Comparison of ENCODE assay signal across 31 cellular contexts in the genomic region with DNA sequence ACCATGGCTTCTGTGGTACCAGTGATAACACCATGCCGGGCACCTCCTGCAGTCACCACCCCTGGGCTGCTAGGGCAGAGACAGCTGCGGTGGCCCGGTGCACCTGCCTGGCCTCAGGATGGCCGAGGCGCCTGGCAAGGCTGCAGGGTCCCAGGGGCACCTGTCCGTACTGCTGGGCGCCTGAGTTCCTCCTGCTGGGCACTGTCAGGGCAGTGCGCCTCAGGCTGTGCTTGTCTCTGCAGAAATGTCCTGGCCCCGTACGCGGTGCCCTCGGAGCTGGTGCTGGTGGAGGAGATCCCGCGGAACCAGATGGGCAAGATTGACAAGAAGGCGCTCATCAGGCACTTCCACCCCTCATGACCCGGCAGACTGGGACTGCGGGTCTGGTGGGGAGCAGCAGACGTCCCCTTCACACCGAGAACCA. TPM values are rescaled to one million over a fixed set of nuclear protein-coding genes. Genes with fewer than 3 reads are reported as not detected.
DNase-seq lines count a peak whose midpoint lies in the region; ATAC-seq, FAIRE-seq and TF ChIP-seq lines count a peak whose summit lies in the region.
"Had no signal": no experiment of that assay in that cellular context is flagged by ENCODE, and none has a peak within 500 bp of the region (broad histone marks: within the 10 kb centered on the region; RNA-seq: fewer than 3 reads in every experiment).

No MANE protein-coding gene starts in this region.

- TF ChIP-seq POLR2A in H1 (IDR thresholded peaks at IDR 0.05; ENCODE audit: control extremely low read depth in 1 of 2, low read depth in 2 of 2, low read length in 2 of 2) = no peak

- CTCF ChIA-PET in H1 (lab: Charles Lee; ENCODE audit: partially characterized antibody) = interaction anchor here (0.6 kb wide), 1 partner anchor 11 kb away, joined by 3 read pairs; no protein-coding TSS in a partner anchor

- H3K27ac ChIP-seq in H1 (ENCODE audit: low read depth, low read length) = no peak overlapping the region
- H3K27ac ChIP-seq in neuronal stem cell (replicated peaks; ENCODE audit: low read length) = no peak overlapping the region
- H3K27ac ChIP-seq: dorsolateral prefrontal cortex, SJSA1 had no signal

- H4K5ac ChIP-seq in H1 (ENCODE audit: insufficient read length, low read depth, low read length) = no peak overlapping the region

- no peak overlapping the region for H3K4me2 ChIP-seq in H1 (ENCODE audit: insufficient read depth in 1 of 2, low read depth in 2 of 2, low read length in 2 of 2)
- H3K4me2 ChIP-seq in neuronal stem cell (ENCODE audit: insufficient read depth, low read length, poor library complexity, severe bottlenecking) = no peak overlapping the region

- H2AK5ac ChIP-seq in H1 (ENCODE audit: low read depth, low read length) (no peak overlapping the region), neuronal stem cell (ENCODE audit: low read depth, low read length) (no peak overlapping the region)

- no peak overlapping the region for H2BK20ac ChIP-seq in H1 (ENCODE audit: low read length)

- no peaks in the 10 kb centered on the region; the same call in 1 of the 2 replicates for H3K23me2 ChIP-seq in H1 (ENCODE audit: low read depth, low read length)

- H4K8ac ChIP-seq in H1 (ENCODE audit: extremely low read depth, insufficient read depth, low read length) (no peak overlapping the region), neuronal stem cell (ENCODE audit: low read depth, low read length) (no peak overlapping the region)

- H3K9me3 ChIP-seq in H1 (ENCODE audit: insufficient read depth in 2 of 2, low read depth in 1 of 2, low read length in 1 of 2) (peaks cover 12 to 15% of the 10 kb centered on the region in 2 experiments), neuronal stem cell (replicated peaks in 1 of 2; ENCODE audit: control insufficient read depth in 2 of 2, insufficient read depth in 1 of 2, low read depth in 1 of 2, low read length in 2 of 2) (peaks cover 13 to 15% of the 10 kb centered on the region in 2 donors)
- H3K9me3 ChIP-seq: SJSA1, upper lobe of left lung had no signal

- no peak for TF ChIP-seq EP300 in H1 (IDR thresholded peaks at IDR 0.05; ENCODE audit: borderline replicate concordance in 1 of 2, low read depth in 2 of 2, low read length in 2 of 2)

- peak overlapping the region; percentile 78 for H3K4ac ChIP-seq in H1 (replicated peaks; ENCODE audit: insufficient read length, low read depth, low read length)
- H3K4ac ChIP-seq in neuronal stem cell (ENCODE audit: low read length) = no peak overlapping the region

- TF ChIP-seq CTCF in H1 (IDR thresholded peaks at IDR 0.05; ENCODE audit: control extremely low read depth in 1 of 3, insufficient read depth in 1 of 3, low read depth in 1 of 3, low read length in 3 of 3) = no peak

- H3K4me1 ChIP-seq in H1 (replicated peaks in 1 of 4; ENCODE audit: control insufficient read depth in 3 of 4, insufficient read depth in 4 of 4, low read length in 3 of 4) = no peaks in the 10 kb centered on the region
- H3K4me1 ChIP-seq in neuronal stem cell (ENCODE audit: control insufficient read depth in 2 of 2, insufficient read depth in 1 of 2, low read depth in 1 of 2, low read length in 2 of 2) = no peaks in the 10 kb centered on the region

- no peaks in the 10 kb centered on the region for H3K79me1 ChIP-seq in H1 (ENCODE audit: low read depth, low read length)
- H3K79me1 ChIP-seq in neuronal stem cell (ENCODE audit: low read depth, low read length) = no peaks in the 10 kb centered on the region

- H2AFZ ChIP-seq in H1 (ENCODE audit: low read length) = no peak overlapping the region
- no peak overlapping the region for H2AFZ ChIP-seq in neuronal stem cell (ENCODE audit: low read length)

- H3K23ac ChIP-seq in H1 (ENCODE audit: insufficient read length) (no peak overlapping the region), neuronal stem cell (ENCODE audit: low read depth, low read length, poor library complexity) (peak overlapping the region; percentile 47)

- H3K4me3 ChIP-seq in H1 (ENCODE audit: extremely low read depth in 1 of 4, insufficient read depth in 2 of 4, low read depth in 3 of 4, low read length in 4 of 4) (no peak overlapping the region), neuronal stem cell (ENCODE audit: low read length in 2 of 2) (no peak overlapping the region)
- H3K4me3 ChIP-seq: dorsolateral prefrontal cortex, SJSA1, upper lobe of left lung had no signal

- H2BK15ac ChIP-seq in H1 (ENCODE audit: low read length) = no peak overlapping the region
- H2BK15ac ChIP-seq in neuronal stem cell (ENCODE audit: low read length) = no peak overlapping the region

- H2BK5ac ChIP-seq in H1 (ENCODE audit: low read depth, low read length) (no peak overlapping the region), neuronal stem cell (ENCODE audit: low read length) (no peak overlapping the region)

- H4K20me1 ChIP-seq in H1 (replicated peaks in 1 of 2; ENCODE audit: control insufficient read depth in 1 of 2, insufficient read depth in 2 of 2, low read length in 2 of 2) = peaks cover 0 to 4% of the 10 kb centered on the region in 2 experiments

- peaks cover 0 to 3% (median 0%) of the 10 kb centered on the region in 4 experiments; a peak in 3 of 8 replicates for H3K36me3 ChIP-seq in H1 (ENCODE audit: control insufficient read depth in 2 of 4, insufficient read depth in 4 of 4, low read length in 3 of 4)
- H3K36me3 ChIP-seq in neuronal stem cell (replicated peaks in 1 of 2; ENCODE audit: control insufficient read depth in 2 of 2, insufficient read depth in 2 of 2, low read length in 2 of 2) = peaks cover 5 to 27% of the 10 kb centered on the region in 2 donors

- DNase-seq in DMS53 (lab: John Stamatoyannopoulos, UW) = peak; percentile 64
- DNase-seq in HT-29 (ENCODE audit: low spot score) = peak; percentile 39
- no peak for DNase-seq in H1 (ENCODE audit: low read depth in 1 of 2, low spot score in 2 of 2)
- DNase-seq in neuronal stem cell (ENCODE audit: low spot score) = no peak
- DNase-seq in NOMO-1 treated with DMSO at 0.1 percent for 48 hours (lab: John Stamatoyannopoulos, UW; ENCODE audit: unreplicated experiment) = no peak
- no peak for DNase-seq in NOMO-1 treated with dmso at 0.1 percent for 144 hours (lab: John Stamatoyannopoulos, UW; ENCODE audit: unreplicated experiment)
- DNase-seq in hepatic stellate cell (ENCODE audit: low spot score) = no peak
- DNase-seq: activated CD4-positive, alpha-beta memory T cell treated with anti-CD3 and anti-CD28 coated beads, Interleukin-2, amount 10 ng/mL, durations not matched to agents 7 days and 5 days; activated CD4-positive, CD25-positive, alpha-beta regulatory T cell treated with anti-CD3 and anti-CD28 coated beads, Interleukin-2, amount 50 U/mL, for 72 hours; activated effector memory CD4-positive, alpha-beta T cell treated with anti-CD3 and anti-CD28 coated beads, Interleukin-2, amount 50 U/mL, for 16 hours; activated naive CD8-positive, alpha-beta T cell treated with anti-CD3 and anti-CD28 coated beads, Interleukin-2, amount 50 U/mL, for 24 hours; activated T-cell treated with anti-CD3 and anti-CD28 coated beads for 4 hours; CD8-positive, alpha-beta T cell; DMS79; dorsolateral prefrontal cortex; mammary epithelial cell; NCI-H1092 treated with DMSO at 0.1 percent for 48 hours; NCI-H187 treated with DMSO at 0.1 percent for 48 hours; NCI-H2227 treated with DMSO at 0.1 percent for 48 hours; NCI-H774; occipital lobe; OCI-M1; retina; stimulated activated CD4-positive, alpha-beta T cell treated with anti-CD3 and anti-CD28 coated beads, Interleukin-4, amount 100 ng/mL, for 24 hours; stimulated activated naive CD4-positive, alpha-beta T cell treated with Interleukin-2 at 50 U/mL for 16 hours; T-helper 1 cell had no signal

- POLR2A ChIA-PET in H1 (lab: Charles Lee; ENCODE audit: partially characterized antibody) = interaction anchor here (0.6 to 2.4 kb wide), 5 partner anchors 8 to 388 kb away, joined by 3 to 7 read pairs (median 4); a partner anchor contains a TSS

- no peak for FAIRE-seq in H1 (lab: Jason Lieb, UNC)
- FAIRE-seq: TTC549 had no signal

- H4K91ac ChIP-seq in H1 (replicated peaks; ENCODE audit: insufficient read length, low read length) (no peak overlapping the region), neuronal stem cell (ENCODE audit: low read depth, low read length, poor library complexity) (no peak overlapping the region)

- H3K18ac ChIP-seq in H1 (ENCODE audit: extremely low read depth, low read length) = no peak overlapping the region
- H3K18ac ChIP-seq in neuronal stem cell (ENCODE audit: low read length) = no peak overlapping the region

- H3K79me2 ChIP-seq in H1 (ENCODE audit: control insufficient read depth in 1 of 2, insufficient read depth in 2 of 2, low read length in 2 of 2) = no peaks in the 10 kb centered on the region

- H3K56ac ChIP-seq in H1 (replicated peaks; ENCODE audit: insufficient read length, low read depth, low read length) = no peak overlapping the region

- no peak for TF ChIP-seq RAD21 in H1 (IDR thresholded peaks at IDR 0.05 in 1 of 2, conservative IDR thresholded peaks at IDR 0.05 in 1 of 2; ENCODE audit: low read depth in 2 of 2, low read length in 2 of 2)

- H2BK120ac ChIP-seq in H1 (replicated peaks; ENCODE audit: low read depth, low read length) = no peak overlapping the region
- H2BK120ac ChIP-seq in neuronal stem cell (ENCODE audit: low read depth, low read length) = no peak overlapping the region

- H3K14ac ChIP-seq in H1 (ENCODE audit: insufficient read length) (no peak overlapping the region), neuronal stem cell (ENCODE audit: low read length) (no peak overlapping the region)

- H2BK12ac ChIP-seq in H1 (ENCODE audit: low read depth, low read length) (no peak overlapping the region), neuronal stem cell (ENCODE audit: low read length) (no peak overlapping the region)

- 93% methylated on average over 19 of the region's 19 CpGs; no CpG with 5 or more reads in 1 of the 2 experiments for WGBS in H1 (ENCODE audit: extremely low coverage in 1 of 2, insufficient coverage in 1 of 2, insufficient read length in 1 of 2, insufficient replicate concordance in 2 of 2, low coverage in 1 of 2, low lambda C conversion rate in 2 of 2, missing lambda C conversion rate in 1 of 2), 2 experiments
- WGBS in neuronal stem cell (ENCODE audit: extremely low coverage in 2 of 2, insufficient read length in 2 of 2, insufficient replicate concordance in 1 of 2), 2 donors = no CpG with 5 or more reads among the region's 19 CpGs

- peaks cover 0 to 6% (median 1%) of the 10 kb centered on the region in 4 experiments; a peak in 2 of 7 replicates for H3K27me3 ChIP-seq in H1 (replicated peaks in 1 of 4; ENCODE audit: control insufficient read depth in 3 of 4, extremely low read depth in 1 of 4, insufficient read depth in 3 of 4, low read length in 3 of 4)
- H3K27me3 ChIP-seq in neuronal stem cell (ENCODE audit: control insufficient read depth in 3 of 3, insufficient read depth in 3 of 3, low read depth in 1 of 3, low read length in 3 of 3) = peaks cover 0 to 2% (median 0%) of the 10 kb centered on the region in 3 experiments
- H3K27me3 ChIP-seq: dorsolateral prefrontal cortex, upper lobe of left lung had no signal

- no peak overlapping the region for H3K9ac ChIP-seq in H1 (replicated peaks in 1 of 4; ENCODE audit: extremely low read depth in 1 of 4, low read depth in 3 of 4, low read length in 3 of 4)
- peak overlapping the region; percentile 35 for H3K9ac ChIP-seq in neuronal stem cell (ENCODE audit: low read depth, low read length, poor library complexity)

- ATAC-seq in GM18498 (IDR thresholded peaks at IDR 0.05; ENCODE audit: unreplicated experiment) = no peak
- ATAC-seq: CD8-positive, alpha-beta T cell had no signal

RNA-seq across cellular contexts. Expression of a gene that starts 17.7 kb away (rescaled TPM):
- total RNA-seq in HT-29 (2014; rRNA removed; shearing (Covaris generic)) = not detected in 2 replicates
- total RNA-seq in H1 (2021; fragmentation: NEBNext Ultra II Directional; extraction: Animal tissue kit (Norgen Biotek cat#: 25700)) = 0.65 and 0.82 TPM in 2 replicates
- 0.50 and 0.60 TPM in 2 replicates for polyA plus RNA-seq in H1 (2011; rRNA removed)
- 0.59 TPM for polyA plus RNA-seq in H1 (2011; cell fraction: cytosol; rRNA removed)
- 1.0 TPM for polyA plus RNA-seq in H1 (2011; cell fraction: nucleus; rRNA removed)
- polyA plus RNA-seq in H1 (2012, experiment 1 of 2) = 0.33 to 0.53 TPM (median 0.35 TPM) in 4 replicates
- 0.35 TPM for polyA plus RNA-seq in H1 (2012, experiment 2 of 2)
- polyA plus RNA-seq in H1 (2013, experiment 1 of 2) = 0.65 TPM
- polyA plus RNA-seq in H1 (2013, experiment 2 of 2) = 0.57 TPM
- 0.07 TPM in 1 of 2 replicates, not detected in the other for polyA minus RNA-seq in H1 (2011; rRNA and poly(A)+ RNA removed)
- 0.73 TPM for polyA minus RNA-seq in H1 (2011; cell fraction: cytosol; rRNA and poly(A)+ RNA removed)
- polyA minus RNA-seq in H1 (2011; cell fraction: nucleus; rRNA and poly(A)+ RNA removed) = 0.60 TPM
- 0.03 TPM for polyA plus RNA-seq in neuronal stem cell (2013, experiment 1 of 2)
- polyA plus RNA-seq in neuronal stem cell (2013, experiment 2 of 2) = 0.03 TPM
- total RNA-seq: activated CD4-positive, alpha-beta memory T cell treated with anti-CD3 and anti-CD28 coated beads, Interleukin-2, amount 10 ng/mL, durations not matched to agents 7 days and 5 days had no signal
- polyA plus RNA-seq: mammary epithelial cell had no signal

RNA-seq across cellular contexts. Expression of a gene that starts 46.5 kb away (rescaled TPM):
- total RNA-seq in HT-29 (2014; rRNA removed; shearing (Covaris generic)) = not detected in 2 replicates
- total RNA-seq in H1 (2021; fragmentation: NEBNext Ultra II Directional; extraction: Animal tissue kit (Norgen Biotek cat#: 25700)) = 10.6 and 11.1 TPM in 2 replicates
- 7.7 and 7.9 TPM in 2 replicates for polyA plus RNA-seq in H1 (2011; rRNA removed)
- 6.7 TPM for polyA plus RNA-seq in H1 (2011; cell fraction: cytosol; rRNA removed)
- polyA plus RNA-seq in H1 (2011; cell fraction: nucleus; rRNA removed) = 50.6 TPM
- polyA plus RNA-seq in H1 (2012, experiment 1 of 2) = 5.9 to 13.0 TPM (median 10.2 TPM) in 4 replicates
- polyA plus RNA-seq in H1 (2012, experiment 2 of 2) = 5.9 TPM
- 7.2 TPM for polyA plus RNA-seq in H1 (2013, experiment 1 of 2)
- 7.0 TPM for polyA plus RNA-seq in H1 (2013, experiment 2 of 2)
- polyA minus RNA-seq in H1 (2011; rRNA and poly(A)+ RNA removed) = 1.2 and 2.6 TPM in 2 replicates
- 3.0 TPM for polyA minus RNA-seq in H1 (2011; cell fraction: cytosol; rRNA and poly(A)+ RNA removed)
- polyA minus RNA-seq in H1 (2011; cell fraction: nucleus; rRNA and poly(A)+ RNA removed) = 10.6 TPM
- polyA plus RNA-seq in neuronal stem cell (2013, experiment 1 of 2) = 0.67 TPM
- polyA plus RNA-seq in neuronal stem cell (2013, experiment 2 of 2) = 0.97 TPM
- total RNA-seq: glomerular endothelial cell, occipital lobe, SJSA1 had no signal
- polyA plus RNA-seq: mammary epithelial cell had no signal

Comparison
In these comparisons a context has a peak if more than half of its experiments do, and no peak if none do; other contexts are left out.
1. DNase-seq: peak in DMS53 (single experiment) and HT-29 (single experiment); none in H1 (0 of 2), neuronal stem cell (single experiment), NOMO-1 treated with DMSO at 0.1 percent for 48 hours (single experiment), NOMO-1 treated with dmso at 0.1 percent for 144 hours (single experiment) and hepatic stellate cell (single experiment).
2. RNA of a gene that starts 46.5 kb away (total RNA-seq): 10.6 to 11.1 TPM in H1; not detected in HT-29; every median in the first group is over 10 times any median in the second.